Comparison of ENCODE assay signal across 29 cellular contexts in the genomic region with DNA sequence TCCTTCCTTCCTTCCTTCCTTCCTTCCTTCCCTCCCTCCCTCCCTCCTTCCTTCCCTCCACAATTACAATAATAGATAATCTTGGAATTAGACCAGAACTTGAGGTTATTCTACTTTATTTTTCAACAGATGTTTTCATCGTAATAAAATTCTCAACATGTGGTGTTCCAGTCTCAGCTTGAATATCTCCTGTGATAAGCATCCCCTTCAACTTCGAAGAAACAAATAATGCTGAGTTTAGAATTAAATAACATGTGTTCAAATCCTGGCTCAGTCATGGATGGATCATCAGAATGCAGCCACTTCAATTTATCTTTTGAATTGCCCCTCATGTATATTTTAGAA.
"Had no signal": no experiment of that assay in that cellular context is flagged by ENCODE, and none has a peak within 500 bp of the region (broad histone marks: within the 10 kb centered on the region; RNA-seq: fewer than 3 reads in every experiment).

No MANE protein-coding gene starts in this region.

- H3K4me1 Mint-ChIP-seq: endodermal cell had no signal

- H3K4me3 Mint-ChIP-seq: dendritic cell treated with granulocyte-macrophage colony-stimulating factor and Interleukin-4, amounts not matched to agents 40 ng/mL and 50 ng/mL, for 4 days; effector memory CD8-positive, alpha-beta T cell; endodermal cell had no signal

- H3K27me3 Mint-ChIP-seq: dendritic cell treated with granulocyte-macrophage colony-stimulating factor and Interleukin-4, amounts not matched to agents 40 ng/mL and 50 ng/mL, for 4 days; effector memory CD8-positive, alpha-beta T cell had no signal

- FAIRE-seq: colon, endometrium, endothelial cell of umbilical vein, frontal cortex had no signal

- H3K27me3 ChIP-seq: colonic mucosa, esophagus muscularis mucosa, esophagus squamous epithelium, foreskin keratinocyte, gastrocnemius medialis, gastroesophageal sphincter, heart left ventricle, heart right ventricle had no signal

- ATAC-seq: effector memory CD8-positive, alpha-beta T cell; esophagus mucosa; foreskin keratinocyte; gastrocnemius medialis; gastroesophageal sphincter; heart left ventricle; heart right ventricle had no signal

- H3K9me3 ChIP-seq: colonic mucosa, esophagus muscularis mucosa, esophagus squamous epithelium, gastrocnemius medialis, gastroesophageal sphincter, heart right ventricle had no signal

- H3K27ac ChIP-seq: colonic mucosa, coronary artery, dorsolateral prefrontal cortex, epithelial cell of prostate, esophagus muscularis mucosa, esophagus squamous epithelium, foreskin keratinocyte, gastrocnemius medialis, gastroesophageal sphincter, heart left ventricle, heart right ventricle had no signal

- H3K36me3 ChIP-seq: colonic mucosa, esophagus muscularis mucosa, esophagus squamous epithelium, gastrocnemius medialis, gastroesophageal sphincter, heart left ventricle, heart right ventricle had no signal

- DNase-seq: colonic mucosa; cortex of kidney; dermis blood vessel endothelial cell; dorsolateral prefrontal cortex; effector CD4-positive, alpha-beta T cell; effector CD8-positive, alpha-beta T cell; effector memory CD4-positive, alpha-beta T cell; effector memory CD8-positive, alpha-beta T cell; endodermal cell; erythroblast; esophagus squamous epithelium; foreskin fibroblast; foreskin keratinocyte; foreskin melanocyte; gastrocnemius medialis; glutamatergic neuron; head of caudate nucleus; heart left ventricle; heart right ventricle had no signal

- H3K4me1 ChIP-seq: colonic mucosa, esophagus muscularis mucosa, esophagus squamous epithelium, gastrocnemius medialis, gastroesophageal sphincter, heart left ventricle, heart right ventricle had no signal

- H3K27ac Mint-ChIP-seq: dendritic cell treated with granulocyte-macrophage colony-stimulating factor and Interleukin-4, amounts not matched to agents 40 ng/mL and 50 ng/mL, for 4 days; effector memory CD8-positive, alpha-beta T cell; endodermal cell had no signal

- H3K4me3 ChIP-seq: colonic mucosa, coronary artery, dorsolateral prefrontal cortex, esophagus muscularis mucosa, esophagus squamous epithelium, gastrocnemius medialis, gastroesophageal sphincter, heart left ventricle, heart right ventricle had no signal
